ENCODE assay signal across 1 cellular context in the genomic region with DNA sequence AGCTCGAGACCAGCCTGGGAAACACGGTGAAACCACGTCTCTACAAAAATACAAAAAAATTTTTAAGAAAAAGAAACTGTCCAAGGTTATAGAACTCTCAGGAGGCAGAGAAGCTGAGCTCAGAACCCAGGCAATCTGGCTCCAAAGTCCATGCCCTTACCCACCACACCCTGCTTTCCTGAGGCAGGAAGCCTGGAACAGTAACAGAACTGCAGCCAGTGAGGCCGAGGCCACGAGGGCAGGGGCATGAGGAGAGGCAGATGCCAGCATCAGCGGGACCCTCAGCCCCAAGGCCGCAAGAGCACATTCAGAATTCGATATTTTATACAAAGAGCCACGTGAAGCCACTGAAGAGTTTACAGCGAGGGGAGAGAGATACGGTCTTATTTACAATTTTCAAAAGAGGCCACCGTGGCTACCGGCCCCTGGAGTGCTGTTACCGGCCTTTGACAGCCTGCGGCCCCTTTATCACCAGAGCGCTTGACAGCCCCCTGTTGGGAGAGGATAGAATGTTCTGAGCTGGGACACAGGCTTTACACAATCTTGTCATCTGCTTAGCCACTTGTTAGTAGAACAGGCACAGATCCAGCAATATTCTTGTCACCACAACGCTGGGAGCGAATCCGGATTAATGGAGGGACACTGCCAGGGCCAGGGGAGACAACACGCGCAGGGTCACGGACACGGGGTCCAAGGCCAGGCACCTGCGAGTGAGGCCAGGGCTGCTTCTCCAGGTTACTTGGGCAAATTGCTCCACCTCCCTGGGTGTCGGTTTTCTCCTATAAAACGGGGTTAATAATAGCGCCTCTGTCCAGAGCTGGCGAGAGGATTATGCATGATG.
TF ChIP-seq lines count a peak whose summit lies in the region.

No MANE protein-coding gene starts in this region.

TF ChIP-seq in HepG2, 621 proteins besides CTCF, POLR2A, EP300 and RAD21 (continued from another document and continues in another):
- TF ChIP-seq ZNF318 (CRISPR knock-in tag; IDR thresholded peaks at IDR 0.05), result no peak
- TF ChIP-seq ZBTB38 (CRISPR knock-in tag; IDR thresholded peaks at IDR 0.05), result peak; percentile 40; the same call in 1 of the 2 replicates
- TF ChIP-seq, protein P1, sequence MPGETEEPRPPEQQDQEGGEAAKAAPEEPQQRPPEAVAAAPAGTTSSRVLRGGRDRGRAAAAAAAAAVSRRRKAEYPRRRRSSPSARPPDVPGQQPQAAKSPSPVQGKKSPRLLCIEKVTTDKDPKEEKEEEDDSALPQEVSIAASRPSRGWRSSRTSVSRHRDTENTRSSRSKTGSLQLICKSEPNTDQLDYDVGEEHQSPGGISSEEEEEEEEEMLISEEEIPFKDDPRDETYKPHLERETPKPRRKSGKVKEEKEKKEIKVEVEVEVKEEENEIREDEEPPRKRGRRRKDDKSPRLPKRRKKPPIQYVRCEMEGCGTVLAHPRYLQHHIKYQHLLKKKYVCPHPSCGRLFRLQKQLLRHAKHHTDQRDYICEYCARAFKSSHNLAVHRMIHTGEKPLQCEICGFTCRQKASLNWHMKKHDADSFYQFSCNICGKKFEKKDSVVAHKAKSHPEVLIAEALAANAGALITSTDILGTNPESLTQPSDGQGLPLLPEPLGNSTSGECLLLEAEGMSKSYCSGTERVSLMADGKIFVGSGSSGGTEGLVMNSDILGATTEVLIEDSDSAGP (CRISPR knock-in tag; IDR thresholded peaks at IDR 0.05; ENCODE audit: borderline replicate concordance), result 0 out of 2 replicates have a peak, but pooled peaks have one; percentile 20
- TF ChIP-seq ATAD3A (CRISPR knock-in tag; IDR thresholded peaks at IDR 0.05), result no peak
- TF ChIP-seq CHCHD3 (CRISPR knock-in tag; IDR thresholded peaks at IDR 0.05), result 0 out of 2 replicates have a peak, but pooled peaks have one; percentile 74
- TF ChIP-seq ZNF674 (CRISPR knock-in tag; IDR thresholded peaks at IDR 0.05; ENCODE audit: low read depth), result no peak
- no peak for TF ChIP-seq MXD3 (CRISPR knock-in tag; IDR thresholded peaks at IDR 0.05)
- no peak for TF ChIP-seq ZNF468 (CRISPR knock-in tag; IDR thresholded peaks at IDR 0.05)
- TF ChIP-seq, protein P2, sequence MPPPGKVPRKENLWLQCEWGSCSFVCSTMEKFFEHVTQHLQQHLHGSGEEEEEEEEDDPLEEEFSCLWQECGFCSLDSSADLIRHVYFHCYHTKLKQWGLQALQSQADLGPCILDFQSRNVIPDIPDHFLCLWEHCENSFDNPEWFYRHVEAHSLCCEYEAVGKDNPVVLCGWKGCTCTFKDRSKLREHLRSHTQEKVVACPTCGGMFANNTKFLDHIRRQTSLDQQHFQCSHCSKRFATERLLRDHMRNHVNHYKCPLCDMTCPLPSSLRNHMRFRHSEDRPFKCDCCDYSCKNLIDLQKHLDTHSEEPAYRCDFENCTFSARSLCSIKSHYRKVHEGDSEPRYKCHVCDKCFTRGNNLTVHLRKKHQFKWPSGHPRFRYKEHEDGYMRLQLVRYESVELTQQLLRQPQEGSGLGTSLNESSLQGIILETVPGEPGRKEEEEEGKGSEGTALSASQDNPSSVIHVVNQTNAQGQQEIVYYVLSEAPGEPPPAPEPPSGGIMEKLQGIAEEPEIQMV (CRISPR knock-in tag; IDR thresholded peaks at IDR 0.05; ENCODE audit: low read depth), result no peak
- peak; percentile 27; the same call in 1 of the 2 replicates for TF ChIP-seq ZFX (CRISPR knock-in tag; IDR thresholded peaks at IDR 0.05; ENCODE audit: low read depth)
- no peak for TF ChIP-seq NR1H2 (CRISPR knock-in tag; IDR thresholded peaks at IDR 0.05; ENCODE audit: borderline replicate concordance, low read depth)
- peak; percentile 45 for TF ChIP-seq STAG1 (CRISPR knock-in tag; IDR thresholded peaks at IDR 0.05)
- TF ChIP-seq ZNF687 (CRISPR knock-in tag; IDR thresholded peaks at IDR 0.05), result peak; percentile 61
- TF ChIP-seq PHF8 (CRISPR knock-in tag; IDR thresholded peaks at IDR 0.05), result peak; percentile 37; the same call in 1 of the 2 replicates
- TF ChIP-seq HNF4A (CRISPR knock-in tag; IDR thresholded peaks at IDR 0.05), result peak; percentile 61
- TF ChIP-seq HNF4G (IDR thresholded peaks at IDR 0.05; ENCODE audit: borderline replicate concordance, low read depth, low read length), result peak; percentile 37; the same call in 1 of the 2 replicates
- TF ChIP-seq HNF4G (CRISPR knock-in tag; IDR thresholded peaks at IDR 0.05; ENCODE audit: borderline replicate concordance, low read depth), result no peak
- 0 out of 2 replicates have a peak, but pooled peaks have one; percentile 15 for TF ChIP-seq FOXA3 (CRISPR knock-in tag; IDR thresholded peaks at IDR 0.05)
- TF ChIP-seq XRCC5 (optimal IDR thresholded peaks at IDR 0.05; ENCODE audit: low read length), result peak; percentile 66
- no peak; the same call in 1 of the 2 replicates for TF ChIP-seq FOXC1 (CRISPR knock-in tag; IDR thresholded peaks at IDR 0.05; ENCODE audit: borderline replicate concordance)
- peak; percentile 96 for TF ChIP-seq ZSCAN25 (CRISPR knock-in tag; IDR thresholded peaks at IDR 0.05)
- no peak for TF ChIP-seq ZNF225 (CRISPR knock-in tag; IDR thresholded peaks at IDR 0.05)
- TF ChIP-seq GATAD1 (CRISPR knock-in tag; IDR thresholded peaks at IDR 0.05), result 0 out of 2 replicates have a peak, but pooled peaks have one; percentile 34
- TF ChIP-seq ZIK1 (CRISPR knock-in tag; IDR thresholded peaks at IDR 0.05; ENCODE audit: borderline replicate concordance, low read depth), result no peak
- peak; percentile 41; the same call in 1 of the 2 replicates for TF ChIP-seq MTA1 (CRISPR knock-in tag; IDR thresholded peaks at IDR 0.05; ENCODE audit: borderline replicate concordance)
- 0 out of 2 replicates have a peak, but pooled peaks have one; percentile 42 for TF ChIP-seq ZNF350 (CRISPR knock-in tag; IDR thresholded peaks at IDR 0.05; ENCODE audit: borderline replicate concordance, low read depth)
- TF ChIP-seq EEA1 (CRISPR knock-in tag; IDR thresholded peaks at IDR 0.05; ENCODE audit: borderline replicate concordance), result no peak
- peak; percentile 1 for TF ChIP-seq YY1 (IDR thresholded peaks at IDR 0.05; ENCODE audit: insufficient read depth, insufficient replicate concordance, low read depth, low read length)
- TF ChIP-seq NFYB (CRISPR knock-in tag; IDR thresholded peaks at IDR 0.05), result peak; percentile 8; the same call in 1 of the 2 replicates
- no peak for TF ChIP-seq ZBTB4 (CRISPR knock-in tag; IDR thresholded peaks at IDR 0.05; ENCODE audit: borderline replicate concordance)
- TF ChIP-seq ZGPAT (CRISPR knock-in tag; IDR thresholded peaks at IDR 0.05), result 0 out of 2 replicates have a peak, but pooled peaks have one; percentile 22
- TF ChIP-seq TEAD3 (CRISPR knock-in tag; optimal IDR thresholded peaks at IDR 0.05; ENCODE audit: borderline replicate concordance), result peak; percentile 50
